15 cellular contexts compared by ENCODE assay signal in the genomic region with DNA sequence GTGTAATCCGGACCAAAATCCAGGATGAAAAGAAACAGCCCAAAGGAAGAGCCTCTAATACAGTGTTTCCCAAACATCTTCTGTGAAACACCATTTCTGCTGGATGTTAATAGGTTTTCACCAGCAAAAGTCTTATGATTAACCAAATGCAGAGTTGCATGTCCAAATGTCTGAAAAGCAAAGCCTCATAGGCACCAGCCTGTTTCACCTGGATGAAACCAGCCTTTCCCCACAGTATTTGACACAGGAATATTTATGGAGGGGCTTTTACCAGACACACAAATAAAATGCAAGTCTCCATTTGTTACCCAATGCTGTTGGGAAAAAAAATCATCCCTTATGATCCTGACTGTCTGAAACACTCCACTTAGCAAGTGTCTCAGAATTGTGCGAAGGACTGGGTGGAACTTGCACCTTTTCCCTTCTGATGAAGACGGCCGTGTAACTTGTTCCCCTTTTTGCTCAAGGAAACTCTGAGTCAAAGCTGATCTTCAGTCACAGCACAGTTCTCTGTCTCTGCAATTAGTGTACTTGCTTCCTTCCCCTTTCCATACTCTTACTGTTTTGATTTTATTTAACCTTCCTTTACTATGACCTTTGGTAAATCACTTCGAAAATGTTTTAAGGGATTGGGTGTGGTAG.
DNase-seq lines count a peak whose midpoint lies in the region; ATAC-seq and TF ChIP-seq lines count a peak whose summit lies in the region.
"Had no signal": no experiment of that assay in that cellular context is flagged by ENCODE, and none has a peak within 500 bp of the region (broad histone marks: within the 10 kb centered on the region; RNA-seq: fewer than 3 reads in every experiment).

No MANE protein-coding gene starts in this region.

- H3K4me1 ChIP-seq in left lung (peaks cover 0 to 15% of the 10 kb centered on the region in 2 donors), hepatocyte (ENCODE audit: insufficient read depth) (no peaks in the 10 kb centered on the region), PC-9 (replicated peaks; ENCODE audit: insufficient read depth) (no peaks in the 10 kb centered on the region)
- H3K4me1 ChIP-seq: pancreas had no signal

- H3K9me3 ChIP-seq in left lung (peaks cover 0 to 26% of the 10 kb centered on the region in 2 donors), hepatocyte (ENCODE audit: low read depth) (no peaks in the 10 kb centered on the region), PC-9 (ENCODE audit: insufficient read depth, low read depth) (no peaks in the 10 kb centered on the region)
- H3K9me3 ChIP-seq: pancreas had no signal

- H3K27me3 ChIP-seq in left lung (no peaks in the 10 kb centered on the region), hepatocyte (no peaks in the 10 kb centered on the region), PC-9 (ENCODE audit: insufficient read depth, low read depth) (no peaks in the 10 kb centered on the region)
- H3K27me3 ChIP-seq: pancreas had no signal

- no TSS peak for BruUV-seq in PC-9 (replicated peaks; lab: Mats Ljungman, UMichigan)

- H3K9me2 ChIP-seq in hepatocyte (replicated peaks; ENCODE audit: insufficient read depth) = no peaks in the 10 kb centered on the region
- no peaks in the 10 kb centered on the region for H3K9me2 ChIP-seq in PC-9 (ENCODE audit: insufficient read depth)

- peak; percentile 54 for DNase-seq in Ammon's horn (ENCODE audit: low spot score)
- DNase-seq in SKM-1 treated with dmso at 0.1 percent for 144 hours (lab: John Stamatoyannopoulos, UW; ENCODE audit: unreplicated experiment) = peak; percentile 96
- no peak for DNase-seq in left lung
- DNase-seq in hepatocyte (ENCODE audit: low spot score) = no peak
- DNase-seq in PC-9 = no peak
- no peak for DNase-seq in effector CD8-positive, alpha-beta T cell (lab: John Stamatoyannopoulos, UW)
- DNase-seq: Karpas-422, NCI-H1930, NCI-H774, pancreas, SHP77 treated with DMSO at 0.1 percent for 48 hours had no signal

- intact Hi-C loops in left lung (cut with DNase I) = no loop called here
- intact Hi-C loops in PC-9 (cut with micrococcal nuclease; ENCODE audit: unreplicated experiment) = no loop called here

- no peak overlapping the region for H3K4me3 ChIP-seq in left lung
- no peak overlapping the region for H3K4me3 ChIP-seq in hepatocyte
- no peak overlapping the region for H3K4me3 ChIP-seq in PC-9
- H3K4me3 ChIP-seq: lung, pancreas had no signal

- POLR2A ChIA-PET in PC-9 (lab: Charles Lee; ENCODE audit: unreplicated experiment) = no interaction called here

- peak; percentile 47 for ATAC-seq in HG02884 (IDR thresholded peaks at IDR 0.05; ENCODE audit: unreplicated experiment)
- peak; percentile 71 for ATAC-seq in left lung
- no peak for ATAC-seq in GM19452 (IDR thresholded peaks at IDR 0.05; ENCODE audit: unreplicated experiment)

- no peaks in the 10 kb centered on the region for H3K36me3 ChIP-seq in left lung
- H3K36me3 ChIP-seq in hepatocyte (replicated peaks; ENCODE audit: insufficient read depth, low read depth) = no peaks in the 10 kb centered on the region
- H3K36me3 ChIP-seq in PC-9 (ENCODE audit: low read depth) = no peaks in the 10 kb centered on the region
- H3K36me3 ChIP-seq: pancreas had no signal

- H3F3A ChIP-seq in PC-9 (ENCODE audit: insufficient read depth, low read depth) = no peaks in the 10 kb centered on the region

- H3K4me2 ChIP-seq in hepatocyte (no peak overlapping the region), PC-9 (no peak overlapping the region)

- WGBS in hepatocyte (ENCODE audit: low lambda C conversion rate, missing lambda C conversion rate) = 90% methylated on average over 5 of the region's 5 CpGs

- H3K27ac ChIP-seq in left lung (peak overlapping the region; percentile 33 to 90), hepatocyte (no peak overlapping the region), PC-9 (no peak overlapping the region)
- H3K27ac ChIP-seq: VCaP had no signal

- TF ChIP-seq CTCF in left lung (IDR thresholded peaks at IDR 0.05) (no peak), hepatocyte (IDR thresholded peaks at IDR 0.05; ENCODE audit: poor library complexity) (no peak), PC-9 (conservative IDR thresholded peaks at IDR 0.05) (no peak)

- H4K20me1 ChIP-seq in hepatocyte (ENCODE audit: insufficient read depth, poor library complexity, severe bottlenecking) = no peaks in the 10 kb centered on the region
- no peaks in the 10 kb centered on the region for H4K20me1 ChIP-seq in PC-9 (ENCODE audit: insufficient read depth)

- no peak overlapping the region for H2AFZ ChIP-seq in hepatocyte
- no peak overlapping the region for H2AFZ ChIP-seq in PC-9

- H3K79me2 ChIP-seq in hepatocyte (no peaks in the 10 kb centered on the region), PC-9 (ENCODE audit: low read depth) (no peaks in the 10 kb centered on the region)

- CTCF ChIA-PET in PC-9 (lab: Charles Lee) = interaction anchor here (0.6 kb wide), 1 partner anchor 587 kb away, joined by 11 read pairs; no protein-coding TSS in a partner anchor

Comparison
In these comparisons a context has a peak if more than half of its experiments do, and no peak if none do; other contexts are left out.
1. DNase-seq: peak in Ammon's horn (single experiment) and SKM-1 treated with dmso at 0.1 percent for 144 hours (single experiment); none in left lung (0 of 2), hepatocyte (single experiment), PC-9 (0 of 2) and effector CD8-positive, alpha-beta T cell (single experiment).
2. H3K27ac ChIP-seq: peak in left lung (2 of 2); none in hepatocyte (single experiment) and PC-9 (single experiment).